In the genomic region with DNA sequence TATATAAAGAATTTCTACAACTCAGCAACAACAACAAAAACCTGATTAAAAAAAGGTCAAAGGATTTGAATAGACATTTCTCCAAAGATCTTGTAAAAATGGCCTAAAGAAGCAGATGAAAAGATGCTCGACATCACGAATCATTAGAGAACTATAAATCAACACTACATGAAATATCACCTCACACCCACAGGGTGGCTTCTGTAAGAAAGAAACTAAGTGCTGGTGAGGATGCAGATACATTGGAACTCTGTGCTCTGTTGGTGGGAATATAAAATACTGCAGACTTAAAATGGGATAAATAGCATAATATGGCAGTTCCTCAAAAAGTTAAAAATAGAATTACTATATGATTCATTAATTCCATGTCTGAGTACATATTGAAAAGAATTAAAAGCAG, we compare ENCODE assay signal across 18 cellular contexts. TPM values are rescaled to one million over a fixed set of nuclear protein-coding genes. Genes with fewer than 3 reads are reported as not detected.
A peak's percentile ranks its signal among the peaks of the same experiment; 100 is the strongest.
DNase-seq lines count a peak whose midpoint lies in the region; ATAC-seq and TF ChIP-seq lines count a peak whose summit lies in the region.
"Had no signal": no experiment of that assay in that cellular context is flagged by ENCODE, and none has a peak within 500 bp of the region (broad histone marks: within the 10 kb centered on the region; RNA-seq: fewer than 3 reads in every experiment).

No MANE protein-coding gene starts in this region.

- H4K20me1 ChIP-seq in H9 (ENCODE audit: control insufficient read depth, insufficient read depth, insufficient read length) (no peaks in the 10 kb centered on the region), Loucy (ENCODE audit: insufficient read depth, low read length, poor library complexity, severe bottlenecking) (no peaks in the 10 kb centered on the region)

- H2BK12ac ChIP-seq in H9 (ENCODE audit: insufficient read length, low read depth, low read length): no peak overlapping the region

- in situ Hi-C loops in Panc1 (cut with HindIII; ENCODE audit: low pct_unique_long_range_greater_than_20kb, low sequenced_read_pairs): no loop called here

- no peaks in the 10 kb centered on the region for H3K23me2 ChIP-seq in H9 (ENCODE audit: insufficient read length, low read depth, low read length, poor library complexity, severe bottlenecking)

- H2BK20ac ChIP-seq in H9 (ENCODE audit: low read depth, low read length, poor library complexity, severe bottlenecking): no peak overlapping the region

- no peaks in the 10 kb centered on the region for H3K79me1 ChIP-seq in H9 (ENCODE audit: insufficient read depth, low read depth, low read length, poor library complexity, severe bottlenecking)

- no peak for TF ChIP-seq POLR2A in body of pancreas (IDR thresholded peaks at IDR 0.05)

- H3K27ac ChIP-seq in H9 (ENCODE audit: insufficient read length, low read depth, low read length): no peak overlapping the region
- no peak overlapping the region for H3K27ac ChIP-seq in Panc1 (ENCODE audit: low read length)
- no peak overlapping the region for H3K27ac ChIP-seq in body of pancreas
- H3K27ac ChIP-seq: PC-9, SK-N-MC had no signal

- H2BK5ac ChIP-seq in H9 (ENCODE audit: insufficient read length, low read length): no peak overlapping the region

- no peak overlapping the region for H4K91ac ChIP-seq in H9 (ENCODE audit: insufficient read length, low read depth, low read length)

- H3K9me3 ChIP-seq in H9 (ENCODE audit: control insufficient read depth, low read depth, low read length): no peaks in the 10 kb centered on the region
- no peaks in the 10 kb centered on the region for H3K9me3 ChIP-seq in Loucy (ENCODE audit: insufficient read depth, low read depth, low read length)
- H3K9me3 ChIP-seq in Panc1 (ENCODE audit: control insufficient read depth, insufficient read depth, low read depth, low read length): no peaks in the 10 kb centered on the region
- H3K9me3 ChIP-seq in body of pancreas: no peaks in the 10 kb centered on the region

- no TSS peak for BruUV-seq in Panc1 (replicated peaks; lab: Mats Ljungman, UMichigan)

- no peak overlapping the region for H3K4ac ChIP-seq in H9 (ENCODE audit: low read depth, low read length)

- no peak overlapping the region for H2BK120ac ChIP-seq in H9 (ENCODE audit: low read depth, low read length, poor library complexity, severe bottlenecking)

- H3K4me1 ChIP-seq in H9 (ENCODE audit: insufficient read depth, low read length): no peaks in the 10 kb centered on the region
- H3K4me1 ChIP-seq in Loucy (ENCODE audit: insufficient read depth, low read length, poor library complexity, severe bottlenecking): no peaks in the 10 kb centered on the region
- no peaks in the 10 kb centered on the region for H3K4me1 ChIP-seq in Panc1 (ENCODE audit: control insufficient read depth, insufficient read depth, low read length)
- H3K4me1 ChIP-seq in body of pancreas: no peaks in the 10 kb centered on the region

- no peaks in the 10 kb centered on the region for H3K79me2 ChIP-seq in H9 (ENCODE audit: insufficient read depth, low read length)
- no peaks in the 10 kb centered on the region for H3K79me2 ChIP-seq in Loucy (ENCODE audit: insufficient read depth, low read length)

- no peak overlapping the region for H3K18ac ChIP-seq in H9 (ENCODE audit: insufficient read length, low read depth, low read length)

- H3K9ac ChIP-seq in H9 (ENCODE audit: extremely low read depth, insufficient read length, low read length): no peak overlapping the region
- H3K9ac ChIP-seq in Loucy (ENCODE audit: low read depth, low read length, poor library complexity, severe bottlenecking): no peak overlapping the region

- H3K4me3 Mint-ChIP-seq in H9: no peak overlapping the region
- no peak overlapping the region for H3K4me3 Mint-ChIP-seq in stimulated activated memory B cell treated with anti-CD40 and anti-IgM and Interleukin-4, amounts not matched to agents 10 μg/mL and 1 μg/mL and 100 μg/mL, for 72 hours
- H3K4me3 Mint-ChIP-seq: T-cell had no signal

- H3K4me2 ChIP-seq in H9 (ENCODE audit: insufficient read depth, insufficient read length, low read length) (no peak overlapping the region), Loucy (ENCODE audit: low read depth, low read length, poor library complexity, severe bottlenecking) (no peak overlapping the region)
- H3K4me2 ChIP-seq: PC-9 had no signal

- no peaks in the 10 kb centered on the region for H3F3A ChIP-seq in Loucy (ENCODE audit: low read depth)

- TF ChIP-seq CTCF in H9 (conservative IDR thresholded peaks at IDR 0.05): peak; percentile 29; the same call in 1 of the 3 replicates
- peak; percentile 22; the same call in 1 of the 2 replicates for TF ChIP-seq CTCF in Loucy (conservative IDR thresholded peaks at IDR 0.05; ENCODE audit: low read length)
- peak; percentile 9; the same call in 1 of the 2 replicates for TF ChIP-seq CTCF in Panc1 (IDR thresholded peaks at IDR 0.05)
- peak; percentile 21 for TF ChIP-seq CTCF in epithelial cell of esophagus (IDR thresholded peaks at IDR 0.05; ENCODE audit: insufficient read depth, low read depth, low read length, missing control alignments)
- no peak for TF ChIP-seq CTCF in body of pancreas (IDR thresholded peaks at IDR 0.05)

- no peak overlapping the region for H3K56ac ChIP-seq in H9 (ENCODE audit: insufficient read length, low read depth, low read length)

- no peak overlapping the region for H3K4me3 ChIP-seq in Loucy (ENCODE audit: low read length, poor library complexity, severe bottlenecking)
- no peak overlapping the region for H3K4me3 ChIP-seq in Panc1 (ENCODE audit: low read depth in 2 of 2, low read length in 2 of 2)
- H3K4me3 ChIP-seq in epithelial cell of esophagus (ENCODE audit: low read length): no peak overlapping the region
- H3K4me3 ChIP-seq in body of pancreas: no peak overlapping the region
- H3K4me3 ChIP-seq: K562, PC-9, SK-N-MC had no signal

- no peak overlapping the region for H2BK15ac ChIP-seq in H9 (ENCODE audit: low read depth, low read length)

- DNase-seq in H9: no peak
- DNase-seq in Panc1 (ENCODE audit: low read depth, low spot score): no peak
- no peak for DNase-seq in epithelial cell of esophagus (ENCODE audit: low read depth)
- DNase-seq in activated CD4-positive, alpha-beta T cell treated with anti-CD3 and anti-CD28 coated beads, Interleukin-2, amount 50 U/mL, for 1 hour: no peak
- DNase-seq in body of pancreas: no peak
- DNase-seq: ACHN, C1 segment of cervical spinal cord, DMS79 treated with DMSO at 0.1 percent for 48 hours, NCI-H1417 treated with DMSO at 0.1 percent for 48 hours, NCI-H2029, NCI-H446 treated with DMSO at 0.1 percent for 48 hours, PC-9, T-cell had no signal

- no CpG with 5 or more reads among the region's 2 CpGs for WGBS in H9 (ENCODE audit: extremely low coverage, insufficient read length, low lambda C conversion rate)
- WGBS in body of pancreas, 2 donors: 40 to 46% methylated on average over 2 of the region's 2 CpGs

- H3K9me3 Mint-ChIP-seq in H9: no peaks in the 10 kb centered on the region
- H3K9me3 Mint-ChIP-seq in stimulated activated memory B cell treated with anti-CD40 and anti-IgM and Interleukin-4, amounts not matched to agents 10 μg/mL and 1 μg/mL and 100 μg/mL, for 72 hours: no peaks in the 10 kb centered on the region
- H3K9me3 Mint-ChIP-seq: T-cell had no signal

- POLR2A ChIA-PET in Panc1 (lab: Charles Lee): no interaction called here

- peaks cover 4 to 5% of the 10 kb centered on the region in 2 experiments; a peak in 1 of 4 replicates for H3K4me1 Mint-ChIP-seq in H9
- no peaks in the 10 kb centered on the region for H3K4me1 Mint-ChIP-seq in stimulated activated memory B cell treated with anti-CD40 and anti-IgM and Interleukin-4, amounts not matched to agents 10 μg/mL and 1 μg/mL and 100 μg/mL, for 72 hours
- H3K4me1 Mint-ChIP-seq: T-cell had no signal

- H4K5ac ChIP-seq in H9 (ENCODE audit: insufficient read length, low read depth, low read length): no peak overlapping the region

- H3K27me3 ChIP-seq in H9 (ENCODE audit: insufficient read depth, low read length) (no peaks in the 10 kb centered on the region), Loucy (ENCODE audit: insufficient read depth, low read length, poor library complexity, severe bottlenecking) (no peaks in the 10 kb centered on the region), Panc1 (ENCODE audit: control insufficient read depth, insufficient read depth, low read length) (no peaks in the 10 kb centered on the region), body of pancreas (no peaks in the 10 kb centered on the region)

- no peak overlapping the region for H3K27ac Mint-ChIP-seq in H9
- H3K27ac Mint-ChIP-seq in stimulated activated memory B cell treated with anti-CD40 and anti-IgM and Interleukin-4, amounts not matched to agents 10 μg/mL and 1 μg/mL and 100 μg/mL, for 72 hours: no peak overlapping the region
- H3K27ac Mint-ChIP-seq: T-cell had no signal

- H3K36me3 ChIP-seq in Loucy (ENCODE audit: insufficient read depth, low read length) (no peaks in the 10 kb centered on the region), Panc1 (ENCODE audit: control insufficient read depth, insufficient read depth, low read length) (no peaks in the 10 kb centered on the region), body of pancreas (replicated peaks in 1 of 2; ENCODE audit: insufficient read depth in 1 of 2, low read depth in 2 of 2) (no peaks in the 10 kb centered on the region)

- H2AFZ ChIP-seq in H9 (ENCODE audit: low read length) (no peak overlapping the region), Loucy (ENCODE audit: low read length) (no peak overlapping the region)
- H2AFZ ChIP-seq: PC-9 had no signal

- no peaks in the 10 kb centered on the region for H3K27me3 Mint-ChIP-seq in H9 (ENCODE audit: low read depth)
- H3K27me3 Mint-ChIP-seq in stimulated activated memory B cell treated with anti-CD40 and anti-IgM and Interleukin-4, amounts not matched to agents 10 μg/mL and 1 μg/mL and 100 μg/mL, for 72 hours: no peaks in the 10 kb centered on the region

- H4K8ac ChIP-seq in H9 (replicated peaks; ENCODE audit: insufficient read length, low read depth, low read length): no peak overlapping the region

- CTCF ChIA-PET in Panc1 (lab: Charles Lee): interaction anchor here (0.6 kb wide), 1 partner anchor 34 kb away, joined by 3 read pairs; no protein-coding TSS in a partner anchor

- H2AK5ac ChIP-seq in H9 (ENCODE audit: insufficient read length, low read length): no peak overlapping the region

- intact Hi-C loops in Panc1 (cut with micrococcal nuclease; ENCODE audit: unreplicated experiment) (no loop called here), body of pancreas (cut with DNase I) (no loop called here)

- no peaks in the 10 kb centered on the region for H3K36me3 Mint-ChIP-seq in H9 (ENCODE audit: insufficient read depth in 1 of 3, low read depth in 3 of 3)
- H3K36me3 Mint-ChIP-seq in stimulated activated memory B cell treated with anti-CD40 and anti-IgM and Interleukin-4, amounts not matched to agents 10 μg/mL and 1 μg/mL and 100 μg/mL, for 72 hours: no peaks in the 10 kb centered on the region
- H3K36me3 Mint-ChIP-seq: T-cell had no signal

- ATAC-seq in Panc1 (no peak), body of pancreas (no peak)
- no peak for ATAC-seq in stimulated activated memory B cell treated with anti-CD40 and anti-IgM and Interleukin-4, amounts not matched to agents 10 μg/mL and 1 μg/mL and 100 μg/mL, for 72 hours
- ATAC-seq: K562, Right ventricle myocardium inferior, T-cell had no signal

- no peak overlapping the region for H3K23ac ChIP-seq in H9 (ENCODE audit: insufficient read length, low read depth, low read length)

- H3T11ph ChIP-seq in H9 (ENCODE audit: low read length): no peak overlapping the region

- no peak overlapping the region for H3K14ac ChIP-seq in H9 (ENCODE audit: insufficient read depth, low read length)

- no peaks in the 10 kb centered on the region for H3K9me2 ChIP-seq in Loucy (replicated peaks; ENCODE audit: low read depth, low read length)

RNA-seq across cellular contexts. Expression of gene CDCA7L, which starts 38.3 kb away (rescaled TPM):
- total RNA-seq in H9 (2021) (104 and 111 TPM in 2 replicates), Panc1 (2021; ENCODE audit: unreplicated experiment) (46.1 TPM), body of pancreas (10 to 100 TPM in 1 of 2 donors, 1 to 10 TPM in 1; 8.2 to 38.9 TPM)
- polyA plus RNA-seq in Panc1 (2012; ENCODE audit: insufficient read length): 25.7 TPM

Comparison
In these comparisons a context has a peak if more than half of its experiments do, and no peak if none do; other contexts are left out.
1. CTCF ChIP-seq: peak in H9 (single experiment), Loucy (single experiment), Panc1 (single experiment) and epithelial cell of esophagus (single experiment); none in body of pancreas (0 of 7).